Comparison of ENCODE assay signal across 15 cellular contexts in genomic region chr16:64892843-64893242, GRCh38.
DNase-seq lines count a peak whose midpoint lies in the region; ATAC-seq and TF ChIP-seq lines count a peak whose summit lies in the region.
"Had no signal": no experiment of that assay in that cellular context is flagged by ENCODE, and none has a peak within 500 bp of the region (broad histone marks: within the 10 kb centered on the region; RNA-seq: fewer than 3 reads in every experiment).

No MANE protein-coding gene starts in this region.

- H3K27ac ChIP-seq in RWPE2 (ENCODE audit: poor library complexity, severe bottlenecking), result peak overlapping the region; percentile 42
- H3K27ac ChIP-seq: prostate gland had no signal

- no peak overlapping the region for H3K4me3 ChIP-seq in RWPE2 (ENCODE audit: severe bottlenecking)
- H3K4me3 ChIP-seq: prostate gland had no signal

- H3K36me3 ChIP-seq in RWPE2 (ENCODE audit: low read depth), result no peaks in the 10 kb centered on the region
- H3K36me3 ChIP-seq: prostate gland had no signal

- ATAC-seq in RWPE2 (ENCODE audit: low read depth) (peak; percentile 94), esophagus mucosa (peak; percentile 84), HG03378 (IDR thresholded peaks at IDR 0.05; ENCODE audit: unreplicated experiment) (no peak)
- ATAC-seq: HCT116, HepG2 had no signal

- H3K9me3 ChIP-seq in RWPE2 (ENCODE audit: severe bottlenecking), result no peaks in the 10 kb centered on the region
- H3K9me3 ChIP-seq: prostate gland had no signal

- DNase-seq in EH (ENCODE audit: low read depth) (peak; percentile 96), RWPE2 (ENCODE audit: low spot score) (no peak), pons (ENCODE audit: low spot score) (peak; percentile 12), NCI-H446 (lab: John Stamatoyannopoulos, UW) (no peak), RKO (ENCODE audit: low spot score) (no peak), NCI-H2107 (lab: John Stamatoyannopoulos, UW) (no peak)
- DNase-seq: activated naive CD4-positive, alpha-beta T cell treated with anti-CD3 and anti-CD28 coated beads for 36 hours; Calu3; cortex of kidney; NCI-H1930 had no signal

- no peak for TF ChIP-seq CTCF in RWPE2 (IDR thresholded peaks at IDR 0.05; ENCODE audit: poor library complexity, severe bottlenecking)

- peaks cover 13% of the 10 kb centered on the region for H3K4me1 ChIP-seq in RWPE2 (ENCODE audit: insufficient read depth, poor library complexity, severe bottlenecking)
- H3K4me1 ChIP-seq: prostate gland had no signal

- H3K27me3 ChIP-seq in RWPE2 (ENCODE audit: insufficient read depth, poor library complexity, severe bottlenecking), result peaks cover 2% of the 10 kb centered on the region

Comparison
In these comparisons a context has a peak if more than half of its experiments do, and no peak if none do; other contexts are left out.
1. DNase-seq: peak in EH (single experiment) and pons (single experiment); none in RWPE2 (single experiment), NCI-H446 (0 of 2), RKO (single experiment) and NCI-H2107 (single experiment).